Comparison of ENCODE assay signal across 18 cellular contexts in the genomic region with DNA sequence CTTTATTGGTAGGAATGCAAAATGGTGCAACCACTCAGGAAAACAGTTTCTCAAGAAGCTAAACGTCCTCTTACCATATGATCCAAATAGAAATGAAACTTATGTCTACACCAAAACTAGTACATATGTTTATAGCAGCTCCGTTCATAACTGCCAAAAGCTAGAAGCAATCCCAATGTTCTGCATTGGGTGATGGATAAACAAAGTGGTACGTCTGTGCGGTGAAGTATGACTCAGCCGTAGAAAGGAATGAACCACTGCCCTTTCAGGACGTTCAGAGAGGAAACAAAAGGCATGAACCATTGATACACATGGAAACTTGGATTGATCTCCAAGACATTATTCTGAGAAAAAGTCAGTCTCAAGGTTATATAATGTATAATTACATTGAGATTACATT. TPM values are rescaled to one million over a fixed set of nuclear protein-coding genes. Genes with fewer than 3 reads are reported as not detected.
DNase-seq lines count a peak whose midpoint lies in the region; ATAC-seq and TF ChIP-seq lines count a peak whose summit lies in the region.
"Had no signal": no experiment of that assay in that cellular context is flagged by ENCODE, and none has a peak within 500 bp of the region (broad histone marks: within the 10 kb centered on the region; RNA-seq: fewer than 3 reads in every experiment).

No MANE protein-coding gene starts in this region.

- no peak overlapping the region for H3K27ac ChIP-seq in ovary
- H3K27ac ChIP-seq: BLaER1, SJSA1 had no signal

- H3K9me3 ChIP-seq in ovary, result no peaks in the 10 kb centered on the region
- H3K9me3 ChIP-seq: BLaER1, SJSA1 had no signal

- no peak overlapping the region for H3K4me3 ChIP-seq in astrocyte of the cerebellum (ENCODE audit: low read depth, low read length)
- no peak overlapping the region for H3K4me3 ChIP-seq in fibroblast of mammary gland (ENCODE audit: control insufficient read depth, low read depth, low read length)
- H3K4me3 ChIP-seq in ovary, result no peak overlapping the region
- H3K4me3 ChIP-seq: BLaER1, K562, SJSA1 had no signal

- intact Hi-C loops in ovary (cut with DNase I), result no loop called here

- in situ Hi-C loops in astrocyte of the cerebellum (cut with HindIII; ENCODE audit: low sequenced_read_pairs), result no loop called here

- no peak for TF ChIP-seq EP300 in ovary (IDR thresholded peaks at IDR 0.05)

- ATAC-seq in HG02610 (IDR thresholded peaks at IDR 0.05; ENCODE audit: unreplicated experiment) (no peak), HG02885 (IDR thresholded peaks at IDR 0.05; ENCODE audit: poor library complexity, unreplicated experiment) (no peak), HG02970 (IDR thresholded peaks at IDR 0.05; ENCODE audit: low FRiP score, unreplicated experiment) (no peak)
- ATAC-seq: K562 had no signal

- no peaks in the 10 kb centered on the region for H3K4me1 Mint-ChIP-seq in activated naive CD4-positive, alpha-beta T cell treated with anti-CD3 and anti-CD28 coated beads, Interleukin-2, amount 10 ng/mL, durations not matched to agents 7 days and 5 days

- peak overlapping the region; percentile 45 for H3K27ac Mint-ChIP-seq in activated naive CD4-positive, alpha-beta T cell treated with anti-CD3 and anti-CD28 coated beads, Interleukin-2, amount 10 ng/mL, durations not matched to agents 7 days and 5 days

- CTCF ChIA-PET in activated naive CD4-positive, alpha-beta T cell treated with anti-CD3 and anti-CD28 coated beads, Interleukin-2, amount 10 ng/mL, durations not matched to agents 7 days and 5 days (lab: Charles Lee), result interaction anchor here (0.8 to 0.9 kb wide), 2 partner anchors 8 to 12 kb away, joined by 3 read pairs; no protein-coding TSS in a partner anchor

- DNase-seq in activated naive CD4-positive, alpha-beta T cell treated with anti-CD3 and anti-CD28 coated beads, Interleukin-2, amount 10 ng/mL, durations not matched to agents 7 days and 5 days, result no peak
- no peak for DNase-seq in activated naive CD4-positive, alpha-beta T cell treated with anti-CD3 and anti-CD28 coated beads, Interleukin-2, amount 50 U/mL, for 16 hours
- DNase-seq in astrocyte of the cerebellum (ENCODE audit: low read depth) (peak; percentile 44), fibroblast of mammary gland (ENCODE audit: low read depth) (peak; percentile 67), ovary (no peak)
- DNase-seq: 8988T; CD8-positive, alpha-beta memory T cell; DMS79; GF-D8; GOT3; NCI-H1417 treated with DMSO at 0.1 percent for 48 hours; NCI-H82 had no signal

- peaks cover 3% of the 10 kb centered on the region for H3K36me3 ChIP-seq in ovary

- peaks cover 40% of the 10 kb centered on the region for H3K36me3 Mint-ChIP-seq in activated naive CD4-positive, alpha-beta T cell treated with anti-CD3 and anti-CD28 coated beads, Interleukin-2, amount 10 ng/mL, durations not matched to agents 7 days and 5 days

- TF ChIP-seq CTCF in astrocyte of the cerebellum (IDR thresholded peaks at IDR 0.05; ENCODE audit: low read depth, low read length, missing control alignments) (no peak), fibroblast of mammary gland (conservative IDR thresholded peaks at IDR 0.05; ENCODE audit: control insufficient read depth, insufficient read depth, low read depth, low read length) (no peak), ovary (IDR thresholded peaks at IDR 0.05) (no peak)

- no peaks in the 10 kb centered on the region for H3K4me1 ChIP-seq in ovary (ENCODE audit: insufficient read depth)

- no peaks in the 10 kb centered on the region for H3K9me3 Mint-ChIP-seq in activated naive CD4-positive, alpha-beta T cell treated with anti-CD3 and anti-CD28 coated beads, Interleukin-2, amount 10 ng/mL, durations not matched to agents 7 days and 5 days
- H3K9me3 Mint-ChIP-seq: CD8-positive, alpha-beta memory T cell had no signal

- no peak overlapping the region for H3K4me3 Mint-ChIP-seq in activated naive CD4-positive, alpha-beta T cell treated with anti-CD3 and anti-CD28 coated beads, Interleukin-2, amount 10 ng/mL, durations not matched to agents 7 days and 5 days
- H3K4me3 Mint-ChIP-seq: CD8-positive, alpha-beta memory T cell had no signal

- no peaks in the 10 kb centered on the region for H3K27me3 ChIP-seq in ovary
- H3K27me3 ChIP-seq: BLaER1, SJSA1 had no signal

- 62 to 74% (median 65%) methylated on average over 6 of the region's 6 CpGs for WGBS in ovary, 3 donors

- no peaks in the 10 kb centered on the region for H3K27me3 Mint-ChIP-seq in activated naive CD4-positive, alpha-beta T cell treated with anti-CD3 and anti-CD28 coated beads, Interleukin-2, amount 10 ng/mL, durations not matched to agents 7 days and 5 days
- H3K27me3 Mint-ChIP-seq: CD8-positive, alpha-beta memory T cell had no signal

- TF ChIP-seq POLR2A in ovary (IDR thresholded peaks at IDR 0.05), result no peak

RNA-seq across cellular contexts. Expression of gene HNRNPH1, which starts 27.6 kb away (rescaled TPM):
- total RNA-seq in ovary, result 100 to 1,000 TPM; 416 to 679 (median 577) TPM
- polyA plus RNA-seq in ovary, result 100 to 1,000 TPM; 243 to 354 TPM

RNA-seq across cellular contexts. Expression of gene RUFY1, which starts 45.6 kb away (rescaled TPM):
- total RNA-seq in ovary, result 10 to 100 TPM; 35.6 to 47.2 (median 39.1) TPM
- polyA plus RNA-seq in ovary, result 10 to 100 TPM; 31.4 to 53.6 TPM

Comparison
In these comparisons a context has a peak if more than half of its experiments do, and no peak if none do; other contexts are left out.
1. DNase-seq: peak in astrocyte of the cerebellum (single experiment) and fibroblast of mammary gland (single experiment); none in activated naive CD4-positive, alpha-beta T cell treated with anti-CD3 and anti-CD28 coated beads, Interleukin-2, amount 10 ng/mL, durations not matched to agents 7 days and 5 days (single experiment), activated naive CD4-positive, alpha-beta T cell treated with anti-CD3 and anti-CD28 coated beads, Interleukin-2, amount 50 U/mL, for 16 hours (single experiment) and ovary (0 of 5).